Comparison of ENCODE assay signal across 2 cellular contexts in genomic region chr20:3738109-3739053, GRCh38.
A peak's percentile ranks its signal among the peaks of the same experiment; 100 is the strongest.
TF ChIP-seq lines count a peak whose summit lies in the region.

No MANE protein-coding gene starts in this region.

TF ChIP-seq in WTC11, 78 proteins besides CTCF, POLR2A, EP300 and RAD21:
- TF ChIP-seq, protein P1, sequence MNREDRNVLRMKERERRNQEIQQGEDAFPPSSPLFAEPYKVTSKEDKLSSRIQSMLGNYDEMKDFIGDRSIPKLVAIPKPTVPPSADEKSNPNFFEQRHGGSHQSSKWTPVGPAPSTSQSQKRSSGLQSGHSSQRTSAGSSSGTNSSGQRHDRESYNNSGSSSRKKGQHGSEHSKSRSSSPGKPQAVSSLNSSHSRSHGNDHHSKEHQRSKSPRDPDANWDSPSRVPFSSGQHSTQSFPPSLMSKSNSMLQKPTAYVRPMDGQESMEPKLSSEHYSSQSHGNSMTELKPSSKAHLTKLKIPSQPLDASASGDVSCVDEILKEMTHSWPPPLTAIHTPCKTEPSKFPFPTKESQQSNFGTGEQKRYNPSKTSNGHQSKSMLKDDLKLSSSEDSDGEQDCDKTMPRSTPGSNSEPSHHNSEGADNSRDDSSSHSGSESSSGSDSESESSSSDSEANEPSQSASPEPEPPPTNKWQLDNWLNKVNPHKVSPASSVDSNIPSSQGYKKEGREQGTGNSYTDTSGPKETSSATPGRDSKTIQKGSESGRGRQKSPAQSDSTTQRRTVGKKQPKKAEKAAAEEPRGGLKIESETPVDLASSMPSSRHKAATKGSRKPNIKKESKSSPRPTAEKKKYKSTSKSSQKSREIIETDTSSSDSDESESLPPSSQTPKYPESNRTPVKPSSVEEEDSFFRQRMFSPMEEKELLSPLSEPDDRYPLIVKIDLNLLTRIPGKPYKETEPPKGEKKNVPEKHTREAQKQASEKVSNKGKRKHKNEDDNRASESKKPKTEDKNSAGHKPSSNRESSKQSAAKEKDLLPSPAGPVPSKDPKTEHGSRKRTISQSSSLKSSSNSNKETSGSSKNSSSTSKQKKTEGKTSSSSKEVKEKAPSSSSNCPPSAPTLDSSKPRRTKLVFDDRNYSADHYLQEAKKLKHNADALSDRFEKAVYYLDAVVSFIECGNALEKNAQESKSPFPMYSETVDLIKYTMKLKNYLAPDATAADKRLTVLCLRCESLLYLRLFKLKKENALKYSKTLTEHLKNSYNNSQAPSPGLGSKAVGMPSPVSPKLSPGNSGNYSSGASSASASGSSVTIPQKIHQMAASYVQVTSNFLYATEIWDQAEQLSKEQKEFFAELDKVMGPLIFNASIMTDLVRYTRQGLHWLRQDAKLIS (CRISPR knock-in tag; IDR thresholded peaks at IDR 0.05; ENCODE audit: borderline replicate concordance): no peak
- TF ChIP-seq IRF2 (CRISPR knock-in tag; IDR thresholded peaks at IDR 0.05; ENCODE audit: borderline replicate concordance, low read depth) (no peak), MLX (CRISPR knock-in tag; IDR thresholded peaks at IDR 0.05) (no peak), ESRRA (CRISPR knock-in tag; IDR thresholded peaks at IDR 0.05; ENCODE audit: borderline replicate concordance) (no peak), MYBL2 (CRISPR knock-in tag; IDR thresholded peaks at IDR 0.05) (no peak), ZBTB21 (CRISPR knock-in tag; IDR thresholded peaks at IDR 0.05; ENCODE audit: borderline replicate concordance) (no peak), GRHL2 (CRISPR knock-in tag; IDR thresholded peaks at IDR 0.05; ENCODE audit: insufficient replicate concordance, severe bottlenecking) (no peak), NR3C1 (CRISPR knock-in tag; conservative IDR thresholded peaks at IDR 0.05; ENCODE audit: low read depth) (no peak), NR2C2 (CRISPR knock-in tag; IDR thresholded peaks at IDR 0.05) (no peak)
- TF ChIP-seq, protein P2, sequence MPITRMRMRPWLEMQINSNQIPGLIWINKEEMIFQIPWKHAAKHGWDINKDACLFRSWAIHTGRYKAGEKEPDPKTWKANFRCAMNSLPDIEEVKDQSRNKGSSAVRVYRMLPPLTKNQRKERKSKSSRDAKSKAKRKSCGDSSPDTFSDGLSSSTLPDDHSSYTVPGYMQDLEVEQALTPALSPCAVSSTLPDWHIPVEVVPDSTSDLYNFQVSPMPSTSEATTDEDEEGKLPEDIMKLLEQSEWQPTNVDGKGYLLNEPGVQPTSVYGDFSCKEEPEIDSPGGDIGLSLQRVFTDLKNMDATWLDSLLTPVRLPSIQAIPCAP (CRISPR knock-in tag; IDR thresholded peaks at IDR 0.05): no peak
- TF ChIP-seq, protein P3, sequence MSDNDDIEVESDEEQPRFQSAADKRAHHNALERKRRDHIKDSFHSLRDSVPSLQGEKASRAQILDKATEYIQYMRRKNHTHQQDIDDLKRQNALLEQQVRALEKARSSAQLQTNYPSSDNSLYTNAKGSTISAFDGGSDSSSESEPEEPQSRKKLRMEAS (CRISPR knock-in tag; IDR thresholded peaks at IDR 0.05): no peak
- TF ChIP-seq, protein P4, sequence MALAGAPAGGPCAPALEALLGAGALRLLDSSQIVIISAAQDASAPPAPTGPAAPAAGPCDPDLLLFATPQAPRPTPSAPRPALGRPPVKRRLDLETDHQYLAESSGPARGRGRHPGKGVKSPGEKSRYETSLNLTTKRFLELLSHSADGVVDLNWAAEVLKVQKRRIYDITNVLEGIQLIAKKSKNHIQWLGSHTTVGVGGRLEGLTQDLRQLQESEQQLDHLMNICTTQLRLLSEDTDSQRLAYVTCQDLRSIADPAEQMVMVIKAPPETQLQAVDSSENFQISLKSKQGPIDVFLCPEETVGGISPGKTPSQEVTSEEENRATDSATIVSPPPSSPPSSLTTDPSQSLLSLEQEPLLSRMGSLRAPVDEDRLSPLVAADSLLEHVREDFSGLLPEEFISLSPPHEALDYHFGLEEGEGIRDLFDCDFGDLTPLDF (CRISPR knock-in tag; IDR thresholded peaks at IDR 0.05): no peak

TF ChIP-seq in HepG2, 621 proteins besides CTCF, POLR2A, EP300 and RAD21 (continues in another document):
- TF ChIP-seq FOXA3 (CRISPR knock-in tag; IDR thresholded peaks at IDR 0.05) (peak; percentile 47; the same call in 1 of the 2 replicates), SSRP1 (CRISPR knock-in tag; IDR thresholded peaks at IDR 0.05) (no peak; the same call in 1 of the 2 replicates), ZNF883 (CRISPR knock-in tag; IDR thresholded peaks at IDR 0.05; ENCODE audit: not compliant biosample characterization) (no peak), CERS6 (CRISPR knock-in tag; IDR thresholded peaks at IDR 0.05) (no peak), ZNF646 (CRISPR knock-in tag; IDR thresholded peaks at IDR 0.05) (peak; percentile 61; the same call in 1 of the 2 replicates), POLR2G (IDR thresholded peaks at IDR 0.05; ENCODE audit: low read depth, low read length) (no peak), ZNF776 (CRISPR knock-in tag; IDR thresholded peaks at IDR 0.05) (no peak), IRX3 (CRISPR knock-in tag; IDR thresholded peaks at IDR 0.05; ENCODE audit: borderline replicate concordance, low read depth) (0 out of 2 replicates have a peak, but pooled peaks have one; percentile 35), KMT2B (CRISPR knock-in tag; IDR thresholded peaks at IDR 0.05) (no peak), FOXJ3 (CRISPR knock-in tag; IDR thresholded peaks at IDR 0.05; ENCODE audit: borderline replicate concordance) (no peak), TRIM24 (CRISPR knock-in tag; IDR thresholded peaks at IDR 0.05) (peak; percentile 59; the same call in 1 of the 2 replicates), DPF2 (CRISPR knock-in tag; IDR thresholded peaks at IDR 0.05; ENCODE audit: borderline replicate concordance, low read depth) (0 out of 2 replicates have a peak, but pooled peaks have one; percentile 18), CCAR2 (optimal IDR thresholded peaks at IDR 0.05; ENCODE audit: low read depth, low read length) (no peak), RBM39 (IDR thresholded peaks at IDR 0.05; ENCODE audit: low read depth, low read length, poor library complexity, severe bottlenecking) (no peak), FOXK2 (IDR thresholded peaks at IDR 0.05) (no peak), ETV6 (CRISPR knock-in tag; conservative IDR thresholded peaks at IDR 0.05) (no peak), IKZF5 (CRISPR knock-in tag; IDR thresholded peaks at IDR 0.05) (no peak), ZNF766 (CRISPR knock-in tag; IDR thresholded peaks at IDR 0.05; ENCODE audit: borderline replicate concordance) (no peak), ZNF878 (CRISPR knock-in tag; IDR thresholded peaks at IDR 0.05) (no peak), SOX5 (CRISPR knock-in tag; IDR thresholded peaks at IDR 0.05; ENCODE audit: borderline replicate concordance) (peak; percentile 83)
- TF ChIP-seq, protein P5, sequence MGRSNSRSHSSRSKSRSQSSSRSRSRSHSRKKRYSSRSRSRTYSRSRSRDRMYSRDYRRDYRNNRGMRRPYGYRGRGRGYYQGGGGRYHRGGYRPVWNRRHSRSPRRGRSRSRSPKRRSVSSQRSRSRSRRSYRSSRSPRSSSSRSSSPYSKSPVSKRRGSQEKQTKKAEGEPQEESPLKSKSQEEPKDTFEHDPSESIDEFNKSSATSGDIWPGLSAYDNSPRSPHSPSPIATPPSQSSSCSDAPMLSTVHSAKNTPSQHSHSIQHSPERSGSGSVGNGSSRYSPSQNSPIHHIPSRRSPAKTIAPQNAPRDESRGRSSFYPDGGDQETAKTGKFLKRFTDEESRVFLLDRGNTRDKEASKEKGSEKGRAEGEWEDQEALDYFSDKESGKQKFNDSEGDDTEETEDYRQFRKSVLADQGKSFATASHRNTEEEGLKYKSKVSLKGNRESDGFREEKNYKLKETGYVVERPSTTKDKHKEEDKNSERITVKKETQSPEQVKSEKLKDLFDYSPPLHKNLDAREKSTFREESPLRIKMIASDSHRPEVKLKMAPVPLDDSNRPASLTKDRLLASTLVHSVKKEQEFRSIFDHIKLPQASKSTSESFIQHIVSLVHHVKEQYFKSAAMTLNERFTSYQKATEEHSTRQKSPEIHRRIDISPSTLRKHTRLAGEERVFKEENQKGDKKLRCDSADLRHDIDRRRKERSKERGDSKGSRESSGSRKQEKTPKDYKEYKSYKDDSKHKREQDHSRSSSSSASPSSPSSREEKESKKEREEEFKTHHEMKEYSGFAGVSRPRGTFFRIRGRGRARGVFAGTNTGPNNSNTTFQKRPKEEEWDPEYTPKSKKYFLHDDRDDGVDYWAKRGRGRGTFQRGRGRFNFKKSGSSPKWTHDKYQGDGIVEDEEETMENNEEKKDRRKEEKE (IDR thresholded peaks at IDR 0.05): no peak
- TF ChIP-seq, protein P6, sequence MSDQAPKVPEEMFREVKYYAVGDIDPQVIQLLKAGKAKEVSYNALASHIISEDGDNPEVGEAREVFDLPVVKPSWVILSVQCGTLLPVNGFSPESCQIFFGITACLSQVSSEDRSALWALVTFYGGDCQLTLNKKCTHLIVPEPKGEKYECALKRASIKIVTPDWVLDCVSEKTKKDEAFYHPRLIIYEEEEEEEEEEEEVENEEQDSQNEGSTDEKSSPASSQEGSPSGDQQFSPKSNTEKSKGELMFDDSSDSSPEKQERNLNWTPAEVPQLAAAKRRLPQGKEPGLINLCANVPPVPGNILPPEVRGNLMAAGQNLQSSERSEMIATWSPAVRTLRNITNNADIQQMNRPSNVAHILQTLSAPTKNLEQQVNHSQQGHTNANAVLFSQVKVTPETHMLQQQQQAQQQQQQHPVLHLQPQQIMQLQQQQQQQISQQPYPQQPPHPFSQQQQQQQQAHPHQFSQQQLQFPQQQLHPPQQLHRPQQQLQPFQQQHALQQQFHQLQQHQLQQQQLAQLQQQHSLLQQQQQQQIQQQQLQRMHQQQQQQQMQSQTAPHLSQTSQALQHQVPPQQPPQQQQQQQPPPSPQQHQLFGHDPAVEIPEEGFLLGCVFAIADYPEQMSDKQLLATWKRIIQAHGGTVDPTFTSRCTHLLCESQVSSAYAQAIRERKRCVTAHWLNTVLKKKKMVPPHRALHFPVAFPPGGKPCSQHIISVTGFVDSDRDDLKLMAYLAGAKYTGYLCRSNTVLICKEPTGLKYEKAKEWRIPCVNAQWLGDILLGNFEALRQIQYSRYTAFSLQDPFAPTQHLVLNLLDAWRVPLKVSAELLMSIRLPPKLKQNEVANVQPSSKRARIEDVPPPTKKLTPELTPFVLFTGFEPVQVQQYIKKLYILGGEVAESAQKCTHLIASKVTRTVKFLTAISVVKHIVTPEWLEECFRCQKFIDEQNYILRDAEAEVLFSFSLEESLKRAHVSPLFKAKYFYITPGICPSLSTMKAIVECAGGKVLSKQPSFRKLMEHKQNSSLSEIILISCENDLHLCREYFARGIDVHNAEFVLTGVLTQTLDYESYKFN (CRISPR knock-in tag; conservative IDR thresholded peaks at IDR 0.05): peak; percentile 40
- TF ChIP-seq, protein P7, sequence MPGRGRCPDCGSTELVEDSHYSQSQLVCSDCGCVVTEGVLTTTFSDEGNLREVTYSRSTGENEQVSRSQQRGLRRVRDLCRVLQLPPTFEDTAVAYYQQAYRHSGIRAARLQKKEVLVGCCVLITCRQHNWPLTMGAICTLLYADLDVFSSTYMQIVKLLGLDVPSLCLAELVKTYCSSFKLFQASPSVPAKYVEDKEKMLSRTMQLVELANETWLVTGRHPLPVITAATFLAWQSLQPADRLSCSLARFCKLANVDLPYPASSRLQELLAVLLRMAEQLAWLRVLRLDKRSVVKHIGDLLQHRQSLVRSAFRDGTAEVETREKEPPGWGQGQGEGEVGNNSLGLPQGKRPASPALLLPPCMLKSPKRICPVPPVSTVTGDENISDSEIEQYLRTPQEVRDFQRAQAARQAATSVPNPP (CRISPR knock-in tag; IDR thresholded peaks at IDR 0.05): no peak
- TF ChIP-seq, protein P8, sequence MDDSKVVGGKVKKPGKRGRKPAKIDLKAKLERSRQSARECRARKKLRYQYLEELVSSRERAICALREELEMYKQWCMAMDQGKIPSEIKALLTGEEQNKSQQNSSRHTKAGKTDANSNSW (CRISPR knock-in tag; IDR thresholded peaks at IDR 0.05; ENCODE audit: borderline replicate concordance): no peak
